14 cellular contexts compared by ENCODE assay signal in genomic region chr21:21737186-21737585, GRCh38.
DNase-seq lines count a peak whose midpoint lies in the region.
"Had no signal": no experiment of that assay in that cellular context is flagged by ENCODE, and none has a peak within 500 bp of the region (broad histone marks: within the 10 kb centered on the region; RNA-seq: fewer than 3 reads in every experiment).

No MANE protein-coding gene starts in this region.

- DNase-seq in M059J (ENCODE audit: low read depth) (peak; percentile 78), NCI-H2227 treated with DMSO at 0.1 percent for 48 hours (lab: John Stamatoyannopoulos, UW) (peak; percentile 96), Ammon's horn (ENCODE audit: low spot score) (no peak), iPS-NIHi7 (ENCODE audit: extremely low spot score) (no peak), ureter (ENCODE audit: low spot score) (no peak)
- DNase-seq: 8988T; ACHN; Caco-2; Calu3; CD4-positive, alpha-beta T cell; CD8-positive, alpha-beta T cell; DMS79 treated with DMSO at 0.1 percent for 48 hours; EL; GDM1 had no signal

Comparison
In these comparisons a context has a peak if more than half of its experiments do, and no peak if none do; other contexts are left out.
1. DNase-seq: peak in M059J (single experiment) and NCI-H2227 treated with DMSO at 0.1 percent for 48 hours (single experiment); none in Ammon's horn (single experiment), iPS-NIHi7 (single experiment) and ureter (single experiment).